ENCODE assay signal across 9 cellular contexts in the genomic region with DNA sequence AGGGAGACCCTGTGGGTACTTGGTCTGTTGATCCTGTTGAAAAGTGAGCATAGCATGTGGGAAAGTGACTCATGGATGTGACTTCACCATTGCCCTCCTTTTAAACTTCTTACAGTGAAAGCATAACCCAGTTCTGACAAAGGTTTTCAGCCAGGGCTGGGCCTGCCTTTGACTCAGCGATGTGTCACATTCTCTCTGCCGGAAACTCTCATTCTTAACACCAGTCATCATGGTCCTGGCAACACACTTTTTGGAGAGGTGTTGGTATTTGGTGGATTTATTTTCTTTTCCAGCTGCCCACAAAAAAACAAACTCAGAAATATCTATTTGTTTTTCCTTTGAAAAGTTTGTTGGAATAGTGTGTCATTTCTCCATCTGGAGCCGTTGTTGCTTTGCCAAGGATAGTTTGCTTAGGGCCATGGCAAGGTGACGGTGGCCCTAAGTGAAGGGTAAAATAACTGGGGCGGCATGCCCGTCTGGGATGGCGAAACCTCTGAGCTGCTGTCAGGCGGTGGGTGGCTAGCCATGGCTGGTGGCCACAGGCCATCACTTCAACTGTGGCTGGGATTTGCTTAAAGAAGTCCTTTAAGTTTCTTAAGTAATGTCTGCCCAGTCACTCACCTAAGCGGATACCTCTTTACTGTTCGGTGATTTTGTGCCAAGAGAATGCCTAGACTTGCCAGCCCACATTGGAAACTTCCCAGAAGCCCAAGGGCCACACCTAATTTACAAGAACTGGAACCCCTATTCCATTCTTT.
A peak's percentile ranks its signal among the peaks of the same experiment; 100 is the strongest.
DNase-seq lines count a peak whose midpoint lies in the region; ATAC-seq and TF ChIP-seq lines count a peak whose summit lies in the region.
"Had no signal": no experiment of that assay in that cellular context is flagged by ENCODE, and none has a peak within 500 bp of the region (broad histone marks: within the 10 kb centered on the region; RNA-seq: fewer than 3 reads in every experiment).

No MANE protein-coding gene starts in this region.

- TF ChIP-seq CTCF in astrocyte of the spinal cord (IDR thresholded peaks at IDR 0.05; ENCODE audit: low read depth, low read length): no peak
- no peak for TF ChIP-seq CTCF in right lobe of liver (IDR thresholded peaks at IDR 0.05)
- TF ChIP-seq CTCF in type B pancreatic cell (conservative IDR thresholded peaks at IDR 0.05): no peak
- no peak for TF ChIP-seq CTCF in transverse colon (IDR thresholded peaks at IDR 0.05)

- H3K4me3 Mint-ChIP-seq in type B pancreatic cell: no peak overlapping the region

- H3K9me3 ChIP-seq in right lobe of liver (no peaks in the 10 kb centered on the region), transverse colon (no peaks in the 10 kb centered on the region)

- H3K36me3 ChIP-seq in right lobe of liver (no peaks in the 10 kb centered on the region), transverse colon (no peaks in the 10 kb centered on the region)

- peak; percentile 97 for DNase-seq in Caki2 (ENCODE audit: low read depth)
- peak; percentile 99 for DNase-seq in astrocyte of the spinal cord (ENCODE audit: low read depth, low spot score)
- peak; percentile 71 to 82 (median 81) for DNase-seq in right lobe of liver
- DNase-seq in type B pancreatic cell (ENCODE audit: extremely low spot score, unreplicated experiment): no peak
- DNase-seq in transverse colon: no peak

- H3K27ac ChIP-seq in right lobe of liver (peak overlapping the region; percentile 38 to 69 (median 41)), transverse colon (peak overlapping the region in 1 of 4 donors; percentile 24)

- peak overlapping the region; percentile 69 for H3K27ac Mint-ChIP-seq in type B pancreatic cell

- no peaks in the 10 kb centered on the region for H3K9me3 Mint-ChIP-seq in type B pancreatic cell

- H3K4me1 Mint-ChIP-seq in type B pancreatic cell (ENCODE audit: unreplicated experiment): peaks cover 14% of the 10 kb centered on the region

- TF ChIP-seq POLR2A in right lobe of liver (IDR thresholded peaks at IDR 0.05) (no peak), transverse colon (IDR thresholded peaks at IDR 0.05) (no peak)

- H3K36me3 Mint-ChIP-seq in type B pancreatic cell: peaks cover 8% of the 10 kb centered on the region

- H3K4me1 ChIP-seq in right lobe of liver (peaks cover 0 to 16% (median 6%) of the 10 kb centered on the region in 4 donors), transverse colon (no peaks in the 10 kb centered on the region)

- no peak overlapping the region for H3K4me3 ChIP-seq in astrocyte of the spinal cord (ENCODE audit: low read depth, low read length)
- H3K4me3 ChIP-seq in right lobe of liver: no peak overlapping the region
- no peak overlapping the region for H3K4me3 ChIP-seq in transverse colon
- H3K4me3 ChIP-seq: dorsolateral prefrontal cortex had no signal

- WGBS in right lobe of liver (ENCODE audit: insufficient coverage, low coverage, low lambda C conversion rate, missing lambda C conversion rate): 35% methylated on average over 7 of the region's 10 CpGs
- whole genome bisulfite sequencing in transverse colon (ENCODE audit: low coverage in 1 of 2), 2 donors: 80 to 83% methylated on average over 5 to 10 of the region's 10 CpGs

- in situ Hi-C loops in Caki2 (cut with HindIII; ENCODE audit: low pct_unique_long_range_greater_than_20kb, low sequenced_read_pairs): no loop called here
- in situ Hi-C loops in astrocyte of the spinal cord (cut with HindIII; ENCODE audit: low sequenced_read_pairs): no loop called here
- in situ Hi-C loops in transverse colon (cut with MboI; ENCODE audit: low pct_ligation_motif_present in 1 of 4, low pct_unique_long_range_greater_than_20kb in 1 of 4, low sequenced_read_pairs in 3 of 4): no loop called here

- no peaks in the 10 kb centered on the region for H3K27me3 ChIP-seq in right lobe of liver
- H3K27me3 ChIP-seq in transverse colon: no peaks in the 10 kb centered on the region
- H3K27me3 ChIP-seq: dorsolateral prefrontal cortex had no signal

- TF ChIP-seq EP300 in transverse colon (IDR thresholded peaks at IDR 0.05; ENCODE audit: low read depth): no peak

- H3K27me3 Mint-ChIP-seq in type B pancreatic cell: no peaks in the 10 kb centered on the region

- ATAC-seq in HG03442 (IDR thresholded peaks at IDR 0.05; ENCODE audit: unreplicated experiment): peak; percentile 75
- peak; percentile 86 to 94 (median 91) for ATAC-seq in right lobe of liver
- no peak for ATAC-seq in GM19328 (IDR thresholded peaks at IDR 0.05; ENCODE audit: unreplicated experiment)
- no peak for ATAC-seq in HG02763 (IDR thresholded peaks at IDR 0.05; ENCODE audit: unreplicated experiment)

- intact Hi-C loops in right lobe of liver (cut with DNase I): no loop called here
- intact Hi-C loops in transverse colon (cut with DNase I; ENCODE audit: low total_unique reads): no loop called here

Comparison
In these comparisons a context has a peak if more than half of its experiments do, and no peak if none do; other contexts are left out.
1. DNase-seq: peak in Caki2 (single experiment), astrocyte of the spinal cord (single experiment) and right lobe of liver (3 of 3); none in type B pancreatic cell (single experiment) and transverse colon (single experiment).
2. ATAC-seq: peak in HG03442 (single experiment) and right lobe of liver (4 of 4); none in GM19328 (single experiment) and HG02763 (single experiment).